8 cellular contexts compared by ENCODE assay signal in the genomic region with DNA sequence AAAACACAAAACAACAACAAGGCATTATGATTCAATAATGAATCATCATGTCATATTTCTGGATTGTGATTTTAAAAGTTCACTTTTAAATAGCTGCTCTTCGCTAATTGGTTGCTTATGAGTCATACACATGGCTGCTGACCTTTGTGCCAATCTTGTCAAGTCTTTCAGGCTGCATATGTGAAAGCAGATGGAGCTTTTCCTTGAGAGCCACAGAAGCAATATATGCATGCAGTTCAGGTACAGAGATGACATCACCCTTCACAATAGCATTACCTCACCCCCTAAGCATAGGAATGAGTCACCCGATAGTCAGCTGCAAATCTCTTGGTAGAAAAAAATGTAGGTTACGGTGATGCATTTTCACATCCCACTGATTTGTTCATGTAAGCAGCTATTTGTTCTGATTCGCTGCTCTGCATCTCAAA. TPM values are rescaled to one million over a fixed set of nuclear protein-coding genes. Genes with fewer than 3 reads are reported as not detected.
DNase-seq lines count a peak whose midpoint lies in the region; ATAC-seq, FAIRE-seq and TF ChIP-seq lines count a peak whose summit lies in the region.

No MANE protein-coding gene starts in this region.

- no peak overlapping the region for H3K4me3 Mint-ChIP-seq in activated CD4-positive, alpha-beta T cell treated with anti-CD3 and anti-CD28 coated beads, Interleukin-2, amount 10 ng/mL, durations not matched to agents 24 days and 14 days

- ATAC-seq in GM18867 (IDR thresholded peaks at IDR 0.05; ENCODE audit: unreplicated experiment): peak; percentile 99
- peak; percentile 98 for ATAC-seq in HG03045 (IDR thresholded peaks at IDR 0.05; ENCODE audit: unreplicated experiment)

- no peaks in the 10 kb centered on the region for H3K36me3 ChIP-seq in thyroid gland

- H3K4me3 ChIP-seq in thyroid gland (replicated peaks in 1 of 3): no peak overlapping the region

- no peaks in the 10 kb centered on the region for H3K9me3 ChIP-seq in thyroid gland

- peak overlapping the region; percentile 73 to 84 (median 77) for H3K27ac ChIP-seq in thyroid gland

- peaks cover 7% of the 10 kb centered on the region for H3K36me3 Mint-ChIP-seq in activated CD4-positive, alpha-beta T cell treated with anti-CD3 and anti-CD28 coated beads, Interleukin-2, amount 10 ng/mL, durations not matched to agents 24 days and 14 days (ENCODE audit: low read depth)

- intact Hi-C loops in activated CD4-positive, alpha-beta T cell treated with anti-CD3 and anti-CD28 coated beads, Interleukin-2, amount 10 ng/mL, durations not matched to agents 24 days and 14 days (cut with micrococcal nuclease): loop anchor here (1.0 to 2.0 kb wide), 4 partner anchors 15 to 91 kb away; partner anchors contain the start of genes EIF2AK3 and RPIA
- intact Hi-C loops in thyroid gland (cut with DNase I): no loop called here

- DNase-seq in AG20443 (ENCODE audit: low spot score) (peak; percentile 80), NCI-H2196 treated with DMSO at 0.1 percent for 48 hours (lab: John Stamatoyannopoulos, UW; ENCODE audit: unreplicated experiment) (peak; percentile 49), mucosa of gallbladder (ENCODE audit: low spot score) (peak; percentile 79), thyroid gland (peak; percentile 6 to 9)
- peak; percentile 86 for DNase-seq in activated CD4-positive, alpha-beta T cell treated with anti-CD3 and anti-CD28 coated beads, Interleukin-2, amount 10 ng/mL, durations not matched to agents 24 days and 14 days

- FAIRE-seq in endometrium (lab: Jason Lieb, UNC): peak; percentile 21

- TF ChIP-seq CTCF in thyroid gland (IDR thresholded peaks at IDR 0.05): no peak

- H3K27ac Mint-ChIP-seq in activated CD4-positive, alpha-beta T cell treated with anti-CD3 and anti-CD28 coated beads, Interleukin-2, amount 10 ng/mL, durations not matched to agents 24 days and 14 days: peak overlapping the region; percentile 64

- H3K9me3 Mint-ChIP-seq in activated CD4-positive, alpha-beta T cell treated with anti-CD3 and anti-CD28 coated beads, Interleukin-2, amount 10 ng/mL, durations not matched to agents 24 days and 14 days: no peaks in the 10 kb centered on the region

- 32 to 36% methylated on average over 4 of the region's 4 CpGs for WGBS in thyroid gland, 2 donors

- no peaks in the 10 kb centered on the region for H3K27me3 ChIP-seq in thyroid gland

- peaks cover 17 to 29% of the 10 kb centered on the region in 2 donors for H3K4me1 ChIP-seq in thyroid gland

- TF ChIP-seq POLR2A in thyroid gland (IDR thresholded peaks at IDR 0.05): peak in 1 of 2 donors; percentile 43

- H3K4me1 Mint-ChIP-seq in activated CD4-positive, alpha-beta T cell treated with anti-CD3 and anti-CD28 coated beads, Interleukin-2, amount 10 ng/mL, durations not matched to agents 24 days and 14 days: peaks cover 24% of the 10 kb centered on the region

- no peaks in the 10 kb centered on the region for H3K27me3 Mint-ChIP-seq in activated CD4-positive, alpha-beta T cell treated with anti-CD3 and anti-CD28 coated beads, Interleukin-2, amount 10 ng/mL, durations not matched to agents 24 days and 14 days

RNA-seq across cellular contexts. Expression of gene EIF2AK3, which starts 27.2 kb away (rescaled TPM):
- total RNA-seq in activated CD4-positive, alpha-beta T cell treated with anti-CD3 and anti-CD28 coated beads, Interleukin-2, amount 10 ng/mL, durations not matched to agents 24 days and 14 days: 20.2 and 22.8 TPM in 2 replicates
- 17.9 TPM for total RNA-seq in mucosa of gallbladder
- total RNA-seq in thyroid gland: 10 to 100 TPM; 35.3 to 52.1 (median 42.9) TPM

Comparison
In these comparisons a context has a peak if more than half of its experiments do, and no peak if none do; other contexts are left out.
1. DNase-seq: peak in every context shown above with its lines; median percentile 86 in activated CD4-positive, alpha-beta T cell treated with anti-CD3 and anti-CD28 coated beads, Interleukin-2, amount 10 ng/mL, durations not matched to agents 24 days and 14 days; 80 in AG20443; 79 in mucosa of gallbladder; 49 in NCI-H2196 treated with DMSO at 0.1 percent for 48 hours; 8 in thyroid gland.